In the genomic region with DNA sequence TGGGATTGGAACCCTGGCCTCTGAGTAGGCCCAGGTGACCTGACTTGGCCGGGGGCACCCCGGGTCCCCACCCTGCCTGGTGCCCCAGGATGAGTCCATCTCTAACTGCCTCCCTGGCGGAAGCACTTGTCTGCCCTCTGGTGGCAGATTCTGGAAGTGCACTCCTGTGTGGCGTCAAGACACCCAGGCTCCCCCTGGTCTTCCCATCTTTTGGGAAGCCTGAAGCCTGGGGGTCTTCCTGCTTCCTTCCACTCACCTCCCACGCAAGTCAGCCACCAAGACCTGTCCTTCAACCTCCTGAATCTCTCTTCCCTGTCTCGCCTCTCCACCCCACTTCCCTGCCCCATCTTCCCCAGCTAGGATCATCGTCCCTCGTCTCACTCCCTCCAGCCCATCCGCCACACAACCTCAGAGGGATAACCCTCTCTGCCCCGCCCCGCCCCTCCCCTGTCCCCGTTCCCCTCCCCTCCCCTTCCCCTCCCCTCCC, we compare ENCODE assay signal across 8 cellular contexts. TPM values are rescaled to one million over a fixed set of nuclear protein-coding genes. Genes with fewer than 3 reads are reported as not detected.
A peak's percentile ranks its signal among the peaks of the same experiment; 100 is the strongest.
DNase-seq lines count a peak whose midpoint lies in the region; ATAC-seq, FAIRE-seq and TF ChIP-seq lines count a peak whose summit lies in the region.

No MANE protein-coding gene starts in this region.

- peaks cover 18% of the 10 kb centered on the region for H3K4me1 Mint-ChIP-seq in activated T-helper 2 cell treated with anti-CD3 and anti-CD28 coated beads, Interferon-gamma antibody, Interleukin-2, Interleukin-4, amounts not matched to agents 10 μg/mL and 5 μg/mL and 100 μg/mL, durations not matched to agents 14 hours and 24 hours and 36 hours (ENCODE audit: low read depth)

- H3K27ac ChIP-seq in HUES64 (ENCODE audit: low read depth, low read length) (no peak overlapping the region), osteoblast (ENCODE audit: low read depth, low read length) (no peak overlapping the region), thoracic aorta (no peak overlapping the region)

- ATAC-seq in thoracic aorta (ENCODE audit: insufficient number of reproducible peaks, low FRiP score, low read depth) = no peak
- no peak for ATAC-seq in GM18870 (IDR thresholded peaks at IDR 0.05; ENCODE audit: unreplicated experiment)

- peak overlapping the region; percentile 53 for H2AFZ ChIP-seq in osteoblast (ENCODE audit: low read length)

- no peaks in the 10 kb centered on the region for H3K79me2 ChIP-seq in osteoblast (ENCODE audit: insufficient read depth, low read length)

- H3K4me3 ChIP-seq in HUES64 (ENCODE audit: low read length) = peak overlapping the region; percentile 39
- no peak overlapping the region for H3K4me3 ChIP-seq in osteoblast (ENCODE audit: insufficient read depth, low read length)
- no peak overlapping the region for H3K4me3 ChIP-seq in thoracic aorta

- H3K9me3 ChIP-seq in HUES64 (ENCODE audit: insufficient read depth, low read depth, low read length) (no peaks in the 10 kb centered on the region), osteoblast (ENCODE audit: low read depth, low read length) (no peaks in the 10 kb centered on the region), thoracic aorta (no peaks in the 10 kb centered on the region)

- DNase-seq in D721Med (ENCODE audit: insufficient read length, low spot score) = peak; percentile 91
- peak; percentile 62 for DNase-seq in RPMI7951 (ENCODE audit: low read depth)
- DNase-seq in activated T-helper 2 cell treated with anti-CD3 and anti-CD28 coated beads, Interferon-gamma antibody, Interleukin-2, Interleukin-4, amounts not matched to agents 10 μg/mL and 5 μg/mL and 100 μg/mL, durations not matched to agents 14 hours and 24 hours and 36 hours (ENCODE audit: low spot score) = peak; percentile 75
- peak; percentile 72 to 89 for DNase-seq in frontal cortex (ENCODE audit: low spot score in 2 of 2)
- DNase-seq in osteoblast (ENCODE audit: insufficient read length, low spot score, missing footprints) = peak; percentile 96
- no peak for DNase-seq in thoracic aorta (ENCODE audit: low spot score)

- H3K36me3 ChIP-seq in HUES64 (ENCODE audit: insufficient read depth, low read length) (peaks cover 9% of the 10 kb centered on the region), osteoblast (ENCODE audit: insufficient read depth, low read length) (peaks cover 13% of the 10 kb centered on the region), thoracic aorta (peaks cover 8% of the 10 kb centered on the region)

- H3K27ac Mint-ChIP-seq in activated T-helper 2 cell treated with anti-CD3 and anti-CD28 coated beads, Interferon-gamma antibody, Interleukin-2, Interleukin-4, amounts not matched to agents 10 μg/mL and 5 μg/mL and 100 μg/mL, durations not matched to agents 14 hours and 24 hours and 36 hours = peak overlapping the region; percentile 14

- FAIRE-seq in D721Med (lab: Jason Lieb, UNC) (no peak), frontal cortex (lab: Jason Lieb, UNC) (no peak)

- H3K4me3 Mint-ChIP-seq in activated T-helper 2 cell treated with anti-CD3 and anti-CD28 coated beads, Interferon-gamma antibody, Interleukin-2, Interleukin-4, amounts not matched to agents 10 μg/mL and 5 μg/mL and 100 μg/mL, durations not matched to agents 14 hours and 24 hours and 36 hours (ENCODE audit: low read depth) = no peak overlapping the region

- H3K27me3 ChIP-seq in HUES64 (ENCODE audit: insufficient read depth, low read length) (no peaks in the 10 kb centered on the region), osteoblast (ENCODE audit: insufficient read depth, low read length) (no peaks in the 10 kb centered on the region), thoracic aorta (replicated peaks; ENCODE audit: insufficient read depth) (no peaks in the 10 kb centered on the region)

- intact Hi-C loops in activated T-helper 2 cell treated with anti-CD3 and anti-CD28 coated beads, Interferon-gamma antibody, Interleukin-2, Interleukin-4, amounts not matched to agents 10 μg/mL and 5 μg/mL and 100 μg/mL, durations not matched to agents 14 hours and 24 hours and 36 hours (cut with micrococcal nuclease) = loop anchor here (1.0 to 5.0 kb wide), 3 partner anchors 17 to 159 kb away; no protein-coding TSS in a partner anchor

- H3K4me1 ChIP-seq in HUES64 (ENCODE audit: insufficient read depth, low read length) = no peaks in the 10 kb centered on the region
- no peaks in the 10 kb centered on the region for H3K4me1 ChIP-seq in osteoblast (ENCODE audit: insufficient read depth, low read length)
- H3K4me1 ChIP-seq in thoracic aorta (ENCODE audit: control insufficient read depth in 1 of 2, low read depth in 2 of 2) = no peaks in the 10 kb centered on the region

- H3K9ac ChIP-seq in HUES64 (ENCODE audit: low read depth, low read length) = no peak overlapping the region

- TF ChIP-seq CTCF in D721Med (IDR thresholded peaks at IDR 0.05; ENCODE audit: insufficient read depth, missing control alignments) (peak; percentile 91), osteoblast (IDR thresholded peaks at IDR 0.05; ENCODE audit: extremely low read depth, low read depth, low read length) (peak; percentile 95), thoracic aorta (IDR thresholded peaks at IDR 0.05) (peak; percentile 98)

- H3K4me2 ChIP-seq in osteoblast (ENCODE audit: insufficient read depth, low read length) = peak overlapping the region; percentile 66

- H3K27me3 Mint-ChIP-seq in activated T-helper 2 cell treated with anti-CD3 and anti-CD28 coated beads, Interferon-gamma antibody, Interleukin-2, Interleukin-4, amounts not matched to agents 10 μg/mL and 5 μg/mL and 100 μg/mL, durations not matched to agents 14 hours and 24 hours and 36 hours (ENCODE audit: low read depth) = no peaks in the 10 kb centered on the region

- WGBS in HUES64 = 7% methylated on average over 8 of the region's 12 CpGs

- H3K9me3 Mint-ChIP-seq in activated T-helper 2 cell treated with anti-CD3 and anti-CD28 coated beads, Interferon-gamma antibody, Interleukin-2, Interleukin-4, amounts not matched to agents 10 μg/mL and 5 μg/mL and 100 μg/mL, durations not matched to agents 14 hours and 24 hours and 36 hours = no peaks in the 10 kb centered on the region

- peaks cover under 1% of the 10 kb centered on the region for H4K20me1 ChIP-seq in osteoblast (ENCODE audit: insufficient read depth, low read length)

- H3K36me3 Mint-ChIP-seq in activated T-helper 2 cell treated with anti-CD3 and anti-CD28 coated beads, Interferon-gamma antibody, Interleukin-2, Interleukin-4, amounts not matched to agents 10 μg/mL and 5 μg/mL and 100 μg/mL, durations not matched to agents 14 hours and 24 hours and 36 hours (ENCODE audit: low read depth) = no peaks in the 10 kb centered on the region

RNA-seq across cellular contexts. Expression of gene RABAC1, which starts 7.4 kb away (rescaled TPM):
- polyA plus RNA-seq in HUES64 (2013, experiment 1 of 2) = 65.1 TPM
- 69.9 TPM for polyA plus RNA-seq in HUES64 (2013, experiment 2 of 2)
- 235 and 336 TPM in 2 replicates for total RNA-seq in RPMI7951 (2014; rRNA removed; shearing (Covaris generic))
- total RNA-seq in activated T-helper 2 cell treated with anti-CD3 and anti-CD28 coated beads, Interferon-gamma antibody, Interleukin-2, Interleukin-4, amounts not matched to agents 10 μg/mL and 5 μg/mL and 100 μg/mL, durations not matched to agents 14 hours and 24 hours and 36 hours = 54.0 and 57.6 TPM in 2 replicates
- total RNA-seq in frontal cortex = 90.9 TPM
- 95.2 and 117 TPM in 2 replicates for total RNA-seq in osteoblast
- total RNA-seq in thoracic aorta = 100 to 1,000 TPM; 130 to 332 TPM

RNA-seq across cellular contexts. Expression of gene ERFL, which starts 23.5 kb away (rescaled TPM):
- polyA plus RNA-seq in HUES64 (2013, experiment 1 of 2) = not detected
- polyA plus RNA-seq in HUES64 (2013, experiment 2 of 2) = not detected
- total RNA-seq in RPMI7951 (2014; rRNA removed; shearing (Covaris generic)) = not detected in 2 replicates
- 2.1 and 2.3 TPM in 2 replicates for total RNA-seq in activated T-helper 2 cell treated with anti-CD3 and anti-CD28 coated beads, Interferon-gamma antibody, Interleukin-2, Interleukin-4, amounts not matched to agents 10 μg/mL and 5 μg/mL and 100 μg/mL, durations not matched to agents 14 hours and 24 hours and 36 hours
- total RNA-seq in frontal cortex = not detected
- total RNA-seq in osteoblast = under 0.01 TPM in 2 replicates
- total RNA-seq in thoracic aorta = under 1 TPM; 0.28 to 0.41 TPM

RNA-seq across cellular contexts. Expression of gene ATP1A3, which starts 42.3 kb away (rescaled TPM):
- polyA plus RNA-seq in HUES64 (2013, experiment 1 of 2) = 12.3 TPM
- 12.9 TPM for polyA plus RNA-seq in HUES64 (2013, experiment 2 of 2)
- under 0.01 and 0.10 TPM in 2 replicates for total RNA-seq in RPMI7951 (2014; rRNA removed; shearing (Covaris generic))
- 0.97 and 1.7 TPM in 2 replicates for total RNA-seq in activated T-helper 2 cell treated with anti-CD3 and anti-CD28 coated beads, Interferon-gamma antibody, Interleukin-2, Interleukin-4, amounts not matched to agents 10 μg/mL and 5 μg/mL and 100 μg/mL, durations not matched to agents 14 hours and 24 hours and 36 hours
- total RNA-seq in frontal cortex (149 TPM), osteoblast (under 0.01 TPM in 2 replicates), thoracic aorta (under 1 TPM in 1 of 2 donors, not detected in 1; 0.14 TPM)

Comparison
In these comparisons a context has a peak if more than half of its experiments do, and no peak if none do; other contexts are left out.
1. RNA of gene ATP1A3, which starts 42.3 kb away (total RNA-seq): 149 TPM in frontal cortex (single experiment); 0.97 to 1.7 TPM in activated T-helper 2 cell treated with anti-CD3 and anti-CD28 coated beads, Interferon-gamma antibody, Interleukin-2, Interleukin-4, amounts not matched to agents 10 μg/mL and 5 μg/mL and 100 μg/mL, durations not matched to agents 14 hours and 24 hours and 36 hours, 0.14 TPM in thoracic aorta, under 0.01 to 0.10 TPM in RPMI7951 and under 0.01 TPM in osteoblast; every median in the first group is over 10 times any median in the second.
2. Peak in every context shown above with its lines, with median percentiles within 50 percentile points of each other: CTCF ChIP-seq.